ENCODE assay signal across 1 cellular context in the genomic region with DNA sequence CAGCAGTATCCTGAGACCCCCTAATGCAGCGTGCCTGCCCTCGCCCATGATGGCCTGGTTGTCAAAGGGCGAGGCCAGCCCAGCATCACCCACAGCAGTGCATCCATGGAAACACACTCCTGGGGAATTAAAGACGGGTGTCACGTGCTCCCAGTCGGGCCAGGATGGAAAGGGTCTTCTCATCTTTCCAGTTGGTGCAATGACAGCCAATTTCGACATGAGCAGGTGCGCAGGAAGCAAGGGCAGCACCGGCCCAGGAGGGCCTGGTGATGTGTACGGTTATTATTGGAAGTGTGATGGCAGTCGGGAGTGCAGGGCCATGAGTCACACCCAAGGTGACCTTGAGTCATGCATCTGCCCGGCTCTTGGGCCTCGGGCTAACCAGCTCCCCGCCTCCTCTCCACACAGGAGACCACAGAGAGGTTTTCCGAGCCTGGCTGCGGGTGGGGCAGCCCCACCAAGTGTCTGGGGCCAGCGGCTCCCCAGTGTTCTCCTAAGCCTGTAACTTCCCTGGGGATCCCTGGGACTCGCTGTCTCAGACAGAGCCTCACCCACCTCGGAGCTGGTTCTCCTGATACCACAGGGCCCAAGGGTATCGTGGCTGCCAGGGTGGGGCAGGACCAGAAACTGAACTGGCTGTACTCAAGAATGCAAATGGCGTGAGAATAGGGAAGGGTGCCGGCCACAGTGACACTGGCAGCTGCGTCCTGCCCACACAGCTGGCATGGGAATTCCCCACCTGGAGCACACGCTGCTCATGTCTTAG.
A peak's percentile ranks its signal among the peaks of the same experiment; 100 is the strongest.
TF ChIP-seq lines count a peak whose summit lies in the region.

No MANE protein-coding gene starts in this region.

TF ChIP-seq in HepG2, 621 proteins besides CTCF, POLR2A, EP300 and RAD21 (continued from another document and continues in another):
- TF ChIP-seq, protein P1, sequence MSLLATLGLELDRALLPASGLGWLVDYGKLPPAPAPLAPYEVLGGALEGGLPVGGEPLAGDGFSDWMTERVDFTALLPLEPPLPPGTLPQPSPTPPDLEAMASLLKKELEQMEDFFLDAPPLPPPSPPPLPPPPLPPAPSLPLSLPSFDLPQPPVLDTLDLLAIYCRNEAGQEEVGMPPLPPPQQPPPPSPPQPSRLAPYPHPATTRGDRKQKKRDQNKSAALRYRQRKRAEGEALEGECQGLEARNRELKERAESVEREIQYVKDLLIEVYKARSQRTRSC (CRISPR knock-in tag; IDR thresholded peaks at IDR 0.05; ENCODE audit: low read depth) = no peak
- TF ChIP-seq, protein P2, sequence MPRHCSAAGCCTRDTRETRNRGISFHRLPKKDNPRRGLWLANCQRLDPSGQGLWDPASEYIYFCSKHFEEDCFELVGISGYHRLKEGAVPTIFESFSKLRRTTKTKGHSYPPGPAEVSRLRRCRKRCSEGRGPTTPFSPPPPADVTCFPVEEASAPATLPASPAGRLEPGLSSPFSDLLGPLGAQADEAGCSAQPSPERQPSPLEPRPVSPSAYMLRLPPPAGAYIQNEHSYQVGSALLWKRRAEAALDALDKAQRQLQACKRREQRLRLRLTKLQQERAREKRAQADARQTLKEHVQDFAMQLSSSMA (CRISPR knock-in tag; IDR thresholded peaks at IDR 0.05) = no peak
- 0 out of 2 replicates have a peak, but pooled peaks have one; percentile 14 for TF ChIP-seq RARA (CRISPR knock-in tag; IDR thresholded peaks at IDR 0.05)
- TF ChIP-seq MEIS2 (CRISPR knock-in tag; IDR thresholded peaks at IDR 0.05) = 0 out of 2 replicates have a peak, but pooled peaks have one; percentile 31
- 0 out of 2 replicates have a peak, but pooled peaks have one; percentile 16 for TF ChIP-seq AHR (CRISPR knock-in tag; IDR thresholded peaks at IDR 0.05)
- TF ChIP-seq BCL6 (CRISPR knock-in tag; IDR thresholded peaks at IDR 0.05) = peak; percentile 10; the same call in 1 of the 2 replicates
- TF ChIP-seq JUND (CRISPR knock-in tag; IDR thresholded peaks at IDR 0.05) = 0 out of 2 replicates have a peak, but pooled peaks have one; percentile 25
- no peak for TF ChIP-seq ZNF776 (CRISPR knock-in tag; IDR thresholded peaks at IDR 0.05)
- 0 out of 4 replicates have a peak, but pooled peaks of 1 of the 2 experiments have one; percentile 25 for TF ChIP-seq NR2F1 (CRISPR knock-in tag; IDR thresholded peaks at IDR 0.05)
- TF ChIP-seq, protein P3, sequence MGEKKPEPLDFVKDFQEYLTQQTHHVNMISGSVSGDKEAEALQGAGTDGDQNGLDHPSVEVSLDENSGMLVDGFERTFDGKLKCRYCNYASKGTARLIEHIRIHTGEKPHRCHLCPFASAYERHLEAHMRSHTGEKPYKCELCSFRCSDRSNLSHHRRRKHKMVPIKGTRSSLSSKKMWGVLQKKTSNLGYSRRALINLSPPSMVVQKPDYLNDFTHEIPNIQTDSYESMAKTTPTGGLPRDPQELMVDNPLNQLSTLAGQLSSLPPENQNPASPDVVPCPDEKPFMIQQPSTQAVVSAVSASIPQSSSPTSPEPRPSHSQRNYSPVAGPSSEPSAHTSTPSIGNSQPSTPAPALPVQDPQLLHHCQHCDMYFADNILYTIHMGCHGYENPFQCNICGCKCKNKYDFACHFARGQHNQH (CRISPR knock-in tag; IDR thresholded peaks at IDR 0.05) = 0 out of 2 replicates have a peak, but pooled peaks have one; percentile 24
- TF ChIP-seq SALL2 (CRISPR knock-in tag; IDR thresholded peaks at IDR 0.05) = 0 out of 2 replicates have a peak, but pooled peaks have one; percentile 48
- TF ChIP-seq ZSCAN22 (CRISPR knock-in tag; IDR thresholded peaks at IDR 0.05) = no peak
- 0 out of 2 replicates have a peak, but pooled peaks have one; percentile 43 for TF ChIP-seq ZNF724P (CRISPR knock-in tag; IDR thresholded peaks at IDR 0.05; ENCODE audit: borderline replicate concordance)
- peak; percentile 66 for TF ChIP-seq GATAD2A (CRISPR knock-in tag; IDR thresholded peaks at IDR 0.05)
- TF ChIP-seq HNRNPK (IDR thresholded peaks at IDR 0.05; ENCODE audit: low read depth, low read length, poor library complexity, severe bottlenecking) = no peak
- TF ChIP-seq, protein P4, sequence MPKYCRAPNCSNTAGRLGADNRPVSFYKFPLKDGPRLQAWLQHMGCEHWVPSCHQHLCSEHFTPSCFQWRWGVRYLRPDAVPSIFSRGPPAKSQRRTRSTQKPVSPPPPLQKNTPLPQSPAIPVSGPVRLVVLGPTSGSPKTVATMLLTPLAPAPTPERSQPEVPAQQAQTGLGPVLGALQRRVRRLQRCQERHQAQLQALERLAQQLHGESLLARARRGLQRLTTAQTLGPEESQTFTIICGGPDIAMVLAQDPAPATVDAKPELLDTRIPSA (CRISPR knock-in tag; IDR thresholded peaks at IDR 0.05; ENCODE audit: borderline replicate concordance) = no peak
- no peak for TF ChIP-seq ATM (IDR thresholded peaks at IDR 0.05; ENCODE audit: borderline replicate concordance)
- TF ChIP-seq, protein P5, sequence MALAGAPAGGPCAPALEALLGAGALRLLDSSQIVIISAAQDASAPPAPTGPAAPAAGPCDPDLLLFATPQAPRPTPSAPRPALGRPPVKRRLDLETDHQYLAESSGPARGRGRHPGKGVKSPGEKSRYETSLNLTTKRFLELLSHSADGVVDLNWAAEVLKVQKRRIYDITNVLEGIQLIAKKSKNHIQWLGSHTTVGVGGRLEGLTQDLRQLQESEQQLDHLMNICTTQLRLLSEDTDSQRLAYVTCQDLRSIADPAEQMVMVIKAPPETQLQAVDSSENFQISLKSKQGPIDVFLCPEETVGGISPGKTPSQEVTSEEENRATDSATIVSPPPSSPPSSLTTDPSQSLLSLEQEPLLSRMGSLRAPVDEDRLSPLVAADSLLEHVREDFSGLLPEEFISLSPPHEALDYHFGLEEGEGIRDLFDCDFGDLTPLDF (CRISPR knock-in tag; IDR thresholded peaks at IDR 0.05) = no peak
- TF ChIP-seq, protein P6, sequence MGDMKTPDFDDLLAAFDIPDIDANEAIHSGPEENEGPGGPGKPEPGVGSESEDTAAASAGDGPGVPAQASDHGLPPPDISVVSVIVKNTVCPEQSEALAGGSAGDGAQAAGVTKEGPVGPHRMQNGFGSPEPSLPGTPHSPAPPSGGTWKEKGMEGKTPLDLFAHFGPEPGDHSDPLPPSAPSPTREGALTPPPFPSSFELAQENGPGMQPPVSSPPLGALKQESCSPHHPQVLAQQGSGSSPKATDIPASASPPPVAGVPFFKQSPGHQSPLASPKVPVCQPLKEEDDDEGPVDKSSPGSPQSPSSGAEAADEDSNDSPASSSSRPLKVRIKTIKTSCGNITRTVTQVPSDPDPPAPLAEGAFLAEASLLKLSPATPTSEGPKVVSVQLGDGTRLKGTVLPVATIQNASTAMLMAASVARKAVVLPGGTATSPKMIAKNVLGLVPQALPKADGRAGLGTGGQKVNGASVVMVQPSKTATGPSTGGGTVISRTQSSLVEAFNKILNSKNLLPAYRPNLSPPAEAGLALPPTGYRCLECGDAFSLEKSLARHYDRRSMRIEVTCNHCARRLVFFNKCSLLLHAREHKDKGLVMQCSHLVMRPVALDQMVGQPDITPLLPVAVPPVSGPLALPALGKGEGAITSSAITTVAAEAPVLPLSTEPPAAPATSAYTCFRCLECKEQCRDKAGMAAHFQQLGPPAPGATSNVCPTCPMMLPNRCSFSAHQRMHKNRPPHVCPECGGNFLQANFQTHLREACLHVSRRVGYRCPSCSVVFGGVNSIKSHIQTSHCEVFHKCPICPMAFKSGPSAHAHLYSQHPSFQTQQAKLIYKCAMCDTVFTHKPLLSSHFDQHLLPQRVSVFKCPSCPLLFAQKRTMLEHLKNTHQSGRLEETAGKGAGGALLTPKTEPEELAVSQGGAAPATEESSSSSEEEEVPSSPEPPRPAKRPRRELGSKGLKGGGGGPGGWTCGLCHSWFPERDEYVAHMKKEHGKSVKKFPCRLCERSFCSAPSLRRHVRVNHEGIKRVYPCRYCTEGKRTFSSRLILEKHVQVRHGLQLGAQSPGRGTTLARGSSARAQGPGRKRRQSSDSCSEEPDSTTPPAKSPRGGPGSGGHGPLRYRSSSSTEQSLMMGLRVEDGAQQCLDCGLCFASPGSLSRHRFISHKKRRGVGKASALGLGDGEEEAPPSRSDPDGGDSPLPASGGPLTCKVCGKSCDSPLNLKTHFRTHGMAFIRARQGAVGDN (CRISPR knock-in tag; IDR thresholded peaks at IDR 0.05) = peak; percentile 62
- TF ChIP-seq ZBTB8A (CRISPR knock-in tag; IDR thresholded peaks at IDR 0.05; ENCODE audit: borderline replicate concordance, low read depth) = no peak
- no peak for TF ChIP-seq MEIS1 (CRISPR knock-in tag; IDR thresholded peaks at IDR 0.05; ENCODE audit: borderline replicate concordance)
- peak; percentile 29; the same call in 1 of the 2 replicates for TF ChIP-seq SAP130 (CRISPR knock-in tag; IDR thresholded peaks at IDR 0.05; ENCODE audit: low read depth)
- TF ChIP-seq, protein P7, sequence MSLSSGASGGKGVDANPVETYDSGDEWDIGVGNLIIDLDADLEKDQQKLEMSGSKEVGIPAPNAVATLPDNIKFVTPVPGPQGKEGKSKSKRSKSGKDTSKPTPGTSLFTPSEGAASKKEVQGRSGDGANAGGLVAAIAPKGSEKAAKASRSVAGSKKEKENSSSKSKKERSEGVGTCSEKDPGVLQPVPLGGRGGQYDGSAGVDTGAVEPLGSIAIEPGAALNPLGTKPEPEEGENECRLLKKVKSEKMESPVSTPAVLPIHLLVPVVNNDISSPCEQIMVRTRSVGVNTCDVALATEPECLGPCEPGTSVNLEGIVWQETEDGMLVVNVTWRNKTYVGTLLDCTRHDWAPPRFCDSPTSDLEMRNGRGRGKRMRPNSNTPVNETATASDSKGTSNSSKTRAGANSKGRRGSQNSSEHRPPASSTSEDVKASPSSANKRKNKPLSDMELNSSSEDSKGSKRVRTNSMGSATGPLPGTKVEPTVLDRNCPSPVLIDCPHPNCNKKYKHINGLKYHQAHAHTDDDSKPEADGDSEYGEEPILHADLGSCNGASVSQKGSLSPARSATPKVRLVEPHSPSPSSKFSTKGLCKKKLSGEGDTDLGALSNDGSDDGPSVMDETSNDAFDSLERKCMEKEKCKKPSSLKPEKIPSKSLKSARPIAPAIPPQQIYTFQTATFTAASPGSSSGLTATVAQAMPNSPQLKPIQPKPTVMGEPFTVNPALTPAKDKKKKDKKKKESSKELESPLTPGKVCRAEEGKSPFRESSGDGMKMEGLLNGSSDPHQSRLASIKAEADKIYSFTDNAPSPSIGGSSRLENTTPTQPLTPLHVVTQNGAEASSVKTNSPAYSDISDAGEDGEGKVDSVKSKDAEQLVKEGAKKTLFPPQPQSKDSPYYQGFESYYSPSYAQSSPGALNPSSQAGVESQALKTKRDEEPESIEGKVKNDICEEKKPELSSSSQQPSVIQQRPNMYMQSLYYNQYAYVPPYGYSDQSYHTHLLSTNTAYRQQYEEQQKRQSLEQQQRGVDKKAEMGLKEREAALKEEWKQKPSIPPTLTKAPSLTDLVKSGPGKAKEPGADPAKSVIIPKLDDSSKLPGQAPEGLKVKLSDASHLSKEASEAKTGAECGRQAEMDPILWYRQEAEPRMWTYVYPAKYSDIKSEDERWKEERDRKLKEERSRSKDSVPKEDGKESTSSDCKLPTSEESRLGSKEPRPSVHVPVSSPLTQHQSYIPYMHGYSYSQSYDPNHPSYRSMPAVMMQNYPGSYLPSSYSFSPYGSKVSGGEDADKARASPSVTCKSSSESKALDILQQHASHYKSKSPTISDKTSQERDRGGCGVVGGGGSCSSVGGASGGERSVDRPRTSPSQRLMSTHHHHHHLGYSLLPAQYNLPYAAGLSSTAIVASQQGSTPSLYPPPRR (CRISPR knock-in tag; IDR thresholded peaks at IDR 0.05; ENCODE audit: borderline replicate concordance) = no peak
- peak; percentile 96 for TF ChIP-seq FOSL2 (CRISPR knock-in tag; IDR thresholded peaks at IDR 0.05)
- TF ChIP-seq, protein P8, sequence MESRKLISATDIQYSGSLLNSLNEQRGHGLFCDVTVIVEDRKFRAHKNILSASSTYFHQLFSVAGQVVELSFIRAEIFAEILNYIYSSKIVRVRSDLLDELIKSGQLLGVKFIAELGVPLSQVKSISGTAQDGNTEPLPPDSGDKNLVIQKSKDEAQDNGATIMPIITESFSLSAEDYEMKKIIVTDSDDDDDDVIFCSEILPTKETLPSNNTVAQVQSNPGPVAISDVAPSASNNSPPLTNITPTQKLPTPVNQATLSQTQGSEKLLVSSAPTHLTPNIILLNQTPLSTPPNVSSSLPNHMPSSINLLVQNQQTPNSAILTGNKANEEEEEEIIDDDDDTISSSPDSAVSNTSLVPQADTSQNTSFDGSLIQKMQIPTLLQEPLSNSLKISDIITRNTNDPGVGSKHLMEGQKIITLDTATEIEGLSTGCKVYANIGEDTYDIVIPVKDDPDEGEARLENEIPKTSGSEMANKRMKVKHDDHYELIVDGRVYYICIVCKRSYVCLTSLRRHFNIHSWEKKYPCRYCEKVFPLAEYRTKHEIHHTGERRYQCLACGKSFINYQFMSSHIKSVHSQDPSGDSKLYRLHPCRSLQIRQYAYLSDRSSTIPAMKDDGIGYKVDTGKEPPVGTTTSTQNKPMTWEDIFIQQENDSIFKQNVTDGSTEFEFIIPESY (CRISPR knock-in tag; IDR thresholded peaks at IDR 0.05) = 0 out of 2 replicates have a peak, but pooled peaks have one; percentile 24
- no peak for TF ChIP-seq TCF7L2 (IDR thresholded peaks at IDR 0.05; ENCODE audit: low read depth, low read length)
- TF ChIP-seq, protein P9, sequence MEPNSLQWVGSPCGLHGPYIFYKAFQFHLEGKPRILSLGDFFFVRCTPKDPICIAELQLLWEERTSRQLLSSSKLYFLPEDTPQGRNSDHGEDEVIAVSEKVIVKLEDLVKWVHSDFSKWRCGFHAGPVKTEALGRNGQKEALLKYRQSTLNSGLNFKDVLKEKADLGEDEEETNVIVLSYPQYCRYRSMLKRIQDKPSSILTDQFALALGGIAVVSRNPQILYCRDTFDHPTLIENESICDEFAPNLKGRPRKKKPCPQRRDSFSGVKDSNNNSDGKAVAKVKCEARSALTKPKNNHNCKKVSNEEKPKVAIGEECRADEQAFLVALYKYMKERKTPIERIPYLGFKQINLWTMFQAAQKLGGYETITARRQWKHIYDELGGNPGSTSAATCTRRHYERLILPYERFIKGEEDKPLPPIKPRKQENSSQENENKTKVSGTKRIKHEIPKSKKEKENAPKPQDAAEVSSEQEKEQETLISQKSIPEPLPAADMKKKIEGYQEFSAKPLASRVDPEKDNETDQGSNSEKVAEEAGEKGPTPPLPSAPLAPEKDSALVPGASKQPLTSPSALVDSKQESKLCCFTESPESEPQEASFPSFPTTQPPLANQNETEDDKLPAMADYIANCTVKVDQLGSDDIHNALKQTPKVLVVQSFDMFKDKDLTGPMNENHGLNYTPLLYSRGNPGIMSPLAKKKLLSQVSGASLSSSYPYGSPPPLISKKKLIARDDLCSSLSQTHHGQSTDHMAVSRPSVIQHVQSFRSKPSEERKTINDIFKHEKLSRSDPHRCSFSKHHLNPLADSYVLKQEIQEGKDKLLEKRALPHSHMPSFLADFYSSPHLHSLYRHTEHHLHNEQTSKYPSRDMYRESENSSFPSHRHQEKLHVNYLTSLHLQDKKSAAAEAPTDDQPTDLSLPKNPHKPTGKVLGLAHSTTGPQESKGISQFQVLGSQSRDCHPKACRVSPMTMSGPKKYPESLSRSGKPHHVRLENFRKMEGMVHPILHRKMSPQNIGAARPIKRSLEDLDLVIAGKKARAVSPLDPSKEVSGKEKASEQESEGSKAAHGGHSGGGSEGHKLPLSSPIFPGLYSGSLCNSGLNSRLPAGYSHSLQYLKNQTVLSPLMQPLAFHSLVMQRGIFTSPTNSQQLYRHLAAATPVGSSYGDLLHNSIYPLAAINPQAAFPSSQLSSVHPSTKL (CRISPR knock-in tag; IDR thresholded peaks at IDR 0.05) = peak; percentile 41; the same call in 1 of the 2 replicates
- TF ChIP-seq IRX3 (CRISPR knock-in tag; IDR thresholded peaks at IDR 0.05; ENCODE audit: borderline replicate concordance, low read depth) = no peak
- peak; percentile 36; the same call in 1 of the 2 replicates for TF ChIP-seq MED1 (CRISPR knock-in tag; IDR thresholded peaks at IDR 0.05)
- 0 out of 2 replicates have a peak, but pooled peaks have one; percentile 31 for TF ChIP-seq CEBPB (IDR thresholded peaks at IDR 0.05; ENCODE audit: borderline replicate concordance, low read depth, low read length)
- TF ChIP-seq SNAPC2 (CRISPR knock-in tag; IDR thresholded peaks at IDR 0.05) = no peak
- TF ChIP-seq FOSL1 (CRISPR knock-in tag; IDR thresholded peaks at IDR 0.05; ENCODE audit: borderline replicate concordance) = peak; percentile 64; the same call in 1 of the 2 replicates
